ENCODE assay signal across 28 cellular contexts in the genomic region with DNA sequence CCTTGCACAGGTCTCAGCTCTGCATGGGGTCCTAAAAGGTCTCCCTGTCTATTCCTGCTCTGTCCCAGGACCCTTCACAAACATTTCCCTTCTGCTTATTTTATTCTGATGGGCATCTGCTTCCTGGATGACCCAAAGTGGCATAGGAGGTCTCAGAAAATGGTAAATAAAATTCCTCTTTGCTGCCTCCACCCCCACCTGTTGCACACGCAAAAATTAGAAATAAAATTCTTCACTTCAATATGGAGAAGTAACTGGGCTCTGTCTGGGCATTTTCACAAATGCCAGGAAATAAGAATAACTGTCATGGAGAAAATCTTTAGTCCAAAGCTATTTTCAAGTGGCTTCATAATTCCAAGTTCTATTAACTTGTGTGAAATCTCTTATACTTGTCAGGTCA.
"Had no signal": no experiment of that assay in that cellular context is flagged by ENCODE, and none has a peak within 500 bp of the region (broad histone marks: within the 10 kb centered on the region; RNA-seq: fewer than 3 reads in every experiment).

No MANE protein-coding gene starts in this region.

- H3K4me3 Mint-ChIP-seq: stimulated activated effector memory CD8-positive, alpha-beta T cell treated with anti-CD3 and anti-CD28 coated beads, Interleukin-12 subunit alpha, Interleukin-12 subunit beta, amount 100 ng/mL, for 72 hours; stimulated activated memory B cell treated with anti-CD40 and anti-IgM and Interleukin-4, amounts not matched to agents 10 μg/mL and 1 μg/mL and 100 μg/mL, for 72 hours; stimulated activated naive B cell treated with anti-CD40 and anti-IgM and Interleukin-4, amounts not matched to agents 10 μg/mL and 1 μg/mL and 100 μg/mL, for 72 hours; stimulated activated naive CD8-positive, alpha-beta T cell treated with anti-CD3 and anti-CD28 coated beads, Interleukin-15, amount 100 ng/mL, for 72 hours; stimulated activated naive CD8-positive, alpha-beta T cell treated with anti-CD3 and anti-CD28 coated beads, Interleukin-15, Interleukin-2, amounts not matched to agents 100 ng/mL and 50 ng/mL, for 24 hours; type B pancreatic cell had no signal

- H3K4me1 Mint-ChIP-seq: stimulated activated effector memory CD8-positive, alpha-beta T cell treated with anti-CD3 and anti-CD28 coated beads, Interleukin-12 subunit alpha, Interleukin-12 subunit beta, amount 100 ng/mL, for 72 hours; stimulated activated memory B cell treated with anti-CD40 and anti-IgM and Interleukin-4, amounts not matched to agents 10 μg/mL and 1 μg/mL and 100 μg/mL, for 72 hours; stimulated activated naive B cell treated with anti-CD40 and anti-IgM and Interleukin-4, amounts not matched to agents 10 μg/mL and 1 μg/mL and 100 μg/mL, for 72 hours; stimulated activated naive CD8-positive, alpha-beta T cell treated with anti-CD3 and anti-CD28 coated beads, Interleukin-15, amount 100 ng/mL, for 72 hours had no signal

- ATAC-seq: stimulated activated effector memory CD8-positive, alpha-beta T cell treated with anti-CD3 and anti-CD28 coated beads, Interleukin-12 subunit alpha, Interleukin-12 subunit beta, amount 100 ng/mL, for 72 hours; stimulated activated memory B cell treated with anti-CD40 and anti-IgM and Interleukin-4, amounts not matched to agents 10 μg/mL and 1 μg/mL and 100 μg/mL, for 72 hours; stimulated activated naive B cell treated with anti-CD40 and anti-IgM and Interleukin-4, amounts not matched to agents 10 μg/mL and 1 μg/mL and 100 μg/mL, for 72 hours; stimulated activated naive CD8-positive, alpha-beta T cell treated with anti-CD3 and anti-CD28 coated beads, Interleukin-15, amount 100 ng/mL, for 72 hours; stimulated activated naive CD8-positive, alpha-beta T cell treated with anti-CD3 and anti-CD28 coated beads, Interleukin-15, Interleukin-2, amounts not matched to agents 100 U/mL and 50 U/mL, for 24 hours; upper lobe of right lung had no signal

- H3K4me1 ChIP-seq: stomach, testis, thyroid gland, tibial artery, tibial nerve, transverse colon, upper lobe of left lung, upper lobe of right lung, uterus, vagina had no signal

- H3K4me3 ChIP-seq: stomach, suprapubic skin, testis, thoracic aorta, thyroid gland, tibial artery, tibial nerve, transverse colon, upper lobe of left lung, upper lobe of right lung, uterus, vagina had no signal

- H3K36me3 ChIP-seq: stomach, suprapubic skin, thoracic aorta, thyroid gland, tibial artery, tibial nerve, transverse colon, upper lobe of left lung, upper lobe of right lung, uterus, vagina had no signal

- DNase-seq: stimulated activated CD4-positive, alpha-beta T cell treated with anti-CD3 and anti-CD28 coated beads, Interleukin-2, amount 100 ng/mL, for 48 hours; stimulated activated CD4-positive, alpha-beta T cell treated with anti-CD3 and anti-CD28 coated beads, Interleukin-4, amount 100 ng/mL, for 1 hour; stimulated activated CD4-positive, alpha-beta T cell treated with anti-CD3 and anti-CD28 coated beads, Interleukin-4, amount 100 ng/mL, for 24 hours; stimulated activated CD4-positive, alpha-beta T cell treated with anti-CD3 and anti-CD28 coated beads, Interleukin-4, amount 100 ng/mL, for 4 hours; stimulated activated CD8-positive, alpha-beta memory T cell treated with anti-CD3 and anti-CD28 coated beads, Interleukin-4, amount 100 ng/mL, for 48 hours; stimulated activated naive B cell treated with anti-CD40 and anti-IgM and Interleukin-4, amounts not matched to agents 10 μg/mL and 1 μg/mL and 100 μg/mL, for 72 hours; stimulated activated naive CD4-positive, alpha-beta T cell; stimulated activated naive CD4-positive, alpha-beta T cell treated with Interleukin-2 at 50 U/mL for 16 hours; stimulated activated naive CD8-positive, alpha-beta T cell treated with anti-CD3 and anti-CD28 coated beads, Interleukin-15, amount 100 ng/mL, for 72 hours; stimulated activated naive CD8-positive, alpha-beta T cell treated with anti-CD3 and anti-CD28 coated beads, Interleukin-15, Interleukin-2, amounts not matched to agents 100 U/mL and 50 U/mL, for 24 hours; stomach; substantia nigra; testis; thyroid gland; tibial artery; transverse colon; trophoblast cell; upper lobe of left lung; upper lobe of right lung; uterus had no signal

- H3K27ac Mint-ChIP-seq: stimulated activated effector memory CD8-positive, alpha-beta T cell treated with anti-CD3 and anti-CD28 coated beads, Interleukin-12 subunit alpha, Interleukin-12 subunit beta, amount 100 ng/mL, for 72 hours; stimulated activated memory B cell treated with anti-CD40 and anti-IgM and Interleukin-4, amounts not matched to agents 10 μg/mL and 1 μg/mL and 100 μg/mL, for 72 hours; stimulated activated naive B cell treated with anti-CD40 and anti-IgM and Interleukin-4, amounts not matched to agents 10 μg/mL and 1 μg/mL and 100 μg/mL, for 72 hours; stimulated activated naive CD8-positive, alpha-beta T cell treated with anti-CD3 and anti-CD28 coated beads, Interleukin-15, amount 100 ng/mL, for 72 hours; stimulated activated naive CD8-positive, alpha-beta T cell treated with anti-CD3 and anti-CD28 coated beads, Interleukin-15, Interleukin-2, amounts not matched to agents 100 ng/mL and 50 ng/mL, for 24 hours; type B pancreatic cell had no signal

- H3K9me3 Mint-ChIP-seq: stimulated activated effector memory CD8-positive, alpha-beta T cell treated with anti-CD3 and anti-CD28 coated beads, Interleukin-12 subunit alpha, Interleukin-12 subunit beta, amount 100 ng/mL, for 72 hours; stimulated activated memory B cell treated with anti-CD40 and anti-IgM and Interleukin-4, amounts not matched to agents 10 μg/mL and 1 μg/mL and 100 μg/mL, for 72 hours; stimulated activated naive B cell treated with anti-CD40 and anti-IgM and Interleukin-4, amounts not matched to agents 10 μg/mL and 1 μg/mL and 100 μg/mL, for 72 hours; stimulated activated naive CD8-positive, alpha-beta T cell treated with anti-CD3 and anti-CD28 coated beads, Interleukin-15, Interleukin-2, amounts not matched to agents 100 ng/mL and 50 ng/mL, for 24 hours had no signal

- H3K9me3 ChIP-seq: stomach, suprapubic skin, testis, thoracic aorta, thyroid gland, tibial artery, tibial nerve, transverse colon, upper lobe of left lung, upper lobe of right lung, uterus, vagina had no signal

- H3K36me3 Mint-ChIP-seq: stimulated activated effector memory CD8-positive, alpha-beta T cell treated with anti-CD3 and anti-CD28 coated beads, Interleukin-12 subunit alpha, Interleukin-12 subunit beta, amount 100 ng/mL, for 72 hours; stimulated activated memory B cell treated with anti-CD40 and anti-IgM and Interleukin-4, amounts not matched to agents 10 μg/mL and 1 μg/mL and 100 μg/mL, for 72 hours; stimulated activated naive B cell treated with anti-CD40 and anti-IgM and Interleukin-4, amounts not matched to agents 10 μg/mL and 1 μg/mL and 100 μg/mL, for 72 hours; type B pancreatic cell had no signal

- H3K27ac ChIP-seq: stomach, suprapubic skin, testis, thoracic aorta, thyroid gland, tibial artery, tibial nerve, transverse colon, upper lobe of left lung, upper lobe of right lung, uterus, vagina had no signal
